ENCODE assay signal across 21 cellular contexts in genomic region chr10:88466786-88467185, GRCh38.
"Had no signal": no experiment of that assay in that cellular context is flagged by ENCODE, and none has a peak within 500 bp of the region (broad histone marks: within the 10 kb centered on the region; RNA-seq: fewer than 3 reads in every experiment).

No MANE protein-coding gene starts in this region.

- ATAC-seq: heart left ventricle; left lobe of liver; naive thymus-derived CD4-positive, alpha-beta T cell; right lobe of liver had no signal

- H3K9me3 ChIP-seq: colonic mucosa, heart left ventricle, prostate gland, right lobe of liver, stomach, thoracic aorta, transverse colon had no signal

- H2AFZ ChIP-seq: parathyroid adenoma had no signal

- H3K36me3 ChIP-seq: colonic mucosa, heart left ventricle, prostate gland, right lobe of liver, stomach, thoracic aorta, transverse colon had no signal

- H3K4me3 ChIP-seq: colonic mucosa, heart left ventricle, prostate gland, right lobe of liver, stomach, thoracic aorta, transverse colon had no signal

- H3K9ac ChIP-seq: parathyroid adenoma had no signal

- DNase-seq: colonic mucosa; dermis blood vessel endothelial cell; erythroblast; heart left ventricle; hippocampal formation; islet precursor cell; mammary epithelial cell; naive thymus-derived CD4-positive, alpha-beta T cell; nephron progenitor cell; retina; right lobe of liver; stimulated activated CD4-positive, alpha-beta T cell treated with anti-CD3 and anti-CD28 coated beads, Interleukin-2, amount 100 ng/mL, for 24 hours; stimulated activated CD4-positive, alpha-beta T cell treated with anti-CD3 and anti-CD28 coated beads, Interleukin-4, amount 100 ng/mL, for 4 hours; stimulated activated naive CD4-positive, alpha-beta T cell; stomach; substantia nigra; transverse colon had no signal

- H3K79me2 ChIP-seq: parathyroid adenoma had no signal

- H3K27ac ChIP-seq: colonic mucosa, heart left ventricle, parathyroid adenoma, prostate gland, right lobe of liver, stomach, thoracic aorta, transverse colon had no signal

- H3K4me1 ChIP-seq: colonic mucosa, parathyroid adenoma, prostate gland, right lobe of liver, transverse colon had no signal

- H3K27me3 ChIP-seq: colonic mucosa, heart left ventricle, right lobe of liver, stomach, transverse colon had no signal
